8 cellular contexts compared by ENCODE assay signal in genomic region chr15:84980196-84981053, GRCh38. TPM values are rescaled to one million over a fixed set of nuclear protein-coding genes. Genes with fewer than 3 reads are reported as not detected.
DNase-seq lines count a peak whose midpoint lies in the region; ATAC-seq and TF ChIP-seq lines count a peak whose summit lies in the region.

No MANE protein-coding gene starts in this region.

- H3K27me3 Mint-ChIP-seq in WTC11 (ENCODE audit: low read depth), result peaks cover 54% of the 10 kb centered on the region

- POLR2A ChIA-PET in WTC11 (lab: Charles Lee), result interaction anchor here (0.6 to 2.0 kb wide), 6 partner anchors 19 to 410 kb away, joined by 3 to 5 read pairs (median 3); no protein-coding TSS in a partner anchor

- CTCF ChIA-PET in WTC11 (lab: Charles Lee), result interaction anchor here (0.6 to 2.7 kb wide), 16 partner anchors 13 to 410 kb away, joined by 3 to 22 read pairs (median 5); partner anchors contain the start of gene ALPK3

- no peak for TF ChIP-seq CTCF in WTC11 (IDR thresholded peaks at IDR 0.05)
- TF ChIP-seq CTCF in cardiac fibroblast (IDR thresholded peaks at IDR 0.05; ENCODE audit: low read depth, low read length), result no peak

- ATAC-seq in GM18868 (IDR thresholded peaks at IDR 0.05; ENCODE audit: unreplicated experiment) (peak; percentile 55), HG03097 (IDR thresholded peaks at IDR 0.05; ENCODE audit: low FRiP score, unreplicated experiment) (peak; percentile 44), WTC11 (peak; percentile 52)

- H3K9me3 Mint-ChIP-seq in WTC11, result no peaks in the 10 kb centered on the region

- H3K4me1 Mint-ChIP-seq in WTC11, result peaks cover 32% of the 10 kb centered on the region

- H3K4me3 ChIP-seq in cardiac fibroblast (replicated peaks in 1 of 2; ENCODE audit: low read depth in 2 of 2, low read length in 2 of 2), result peak overlapping the region; percentile 88 to 91

- DNase-seq in ACHN (peak; percentile 72), NCI-H2171 (lab: John Stamatoyannopoulos, UW) (peak; percentile 75), WTC11 (ENCODE audit: low spot score) (peak; percentile 89), cardiac fibroblast (ENCODE audit: low read depth in 2 of 2) (peak; percentile 89 to 91), iris pigment epithelial cell (ENCODE audit: low read depth) (peak; percentile 94)
- peak; percentile 65 to 81 for DNase-seq in stimulated activated CD4-positive, alpha-beta T cell treated with anti-CD3 and anti-CD28 coated beads, Interleukin-12 subunit alpha, Interleukin-12 subunit beta, amount 100 ng/mL, for 24 hours (ENCODE audit: low read depth in 2 of 2)

- peak overlapping the region; percentile 94 for H3K27ac Mint-ChIP-seq in WTC11

- in situ Hi-C loops in ACHN (cut with HindIII; ENCODE audit: low pct_ligation_motif_present, low pct_unique_long_range_greater_than_20kb, low sequenced_read_pairs), result no loop called here

- H3K36me3 Mint-ChIP-seq in WTC11, result no peaks in the 10 kb centered on the region

- peak overlapping the region; percentile 89 for H3K4me3 Mint-ChIP-seq in WTC11

TF ChIP-seq in WTC11, 78 proteins besides CTCF, POLR2A, EP300 and RAD21 (continues in another document):
- TF ChIP-seq IRF2 (CRISPR knock-in tag; IDR thresholded peaks at IDR 0.05; ENCODE audit: borderline replicate concordance, low read depth) (no peak), MXD4 (CRISPR knock-in tag; IDR thresholded peaks at IDR 0.05; ENCODE audit: borderline replicate concordance) (no peak), MAX (CRISPR knock-in tag; IDR thresholded peaks at IDR 0.05) (peak; percentile 80), NR1H2 (CRISPR knock-in tag; IDR thresholded peaks at IDR 0.05) (no peak), MYBL2 (CRISPR knock-in tag; IDR thresholded peaks at IDR 0.05) (no peak; the same call in 1 of the 2 replicates), NR3C1 (CRISPR knock-in tag; conservative IDR thresholded peaks at IDR 0.05; ENCODE audit: low read depth) (no peak), RORB (CRISPR knock-in tag; IDR thresholded peaks at IDR 0.05) (no peak), SP1 (CRISPR knock-in tag; conservative IDR thresholded peaks at IDR 0.05) (peak; percentile 54; the same call in 1 of the 2 replicates), ATF2 (CRISPR knock-in tag; IDR thresholded peaks at IDR 0.05; ENCODE audit: borderline replicate concordance, low read depth) (no peak), FOXK1 (CRISPR knock-in tag; IDR thresholded peaks at IDR 0.05) (peak; percentile 54; the same call in 1 of the 2 replicates), PREB (CRISPR knock-in tag; IDR thresholded peaks at IDR 0.05; ENCODE audit: borderline replicate concordance) (no peak), ZNF423 (CRISPR knock-in tag; IDR thresholded peaks at IDR 0.05) (peak; percentile 97), ESRRA (CRISPR knock-in tag; IDR thresholded peaks at IDR 0.05; ENCODE audit: borderline replicate concordance) (no peak; the same call in 1 of the 2 replicates), ZBTB21 (CRISPR knock-in tag; IDR thresholded peaks at IDR 0.05; ENCODE audit: borderline replicate concordance) (peak; percentile 86)
- TF ChIP-seq, protein P1, sequence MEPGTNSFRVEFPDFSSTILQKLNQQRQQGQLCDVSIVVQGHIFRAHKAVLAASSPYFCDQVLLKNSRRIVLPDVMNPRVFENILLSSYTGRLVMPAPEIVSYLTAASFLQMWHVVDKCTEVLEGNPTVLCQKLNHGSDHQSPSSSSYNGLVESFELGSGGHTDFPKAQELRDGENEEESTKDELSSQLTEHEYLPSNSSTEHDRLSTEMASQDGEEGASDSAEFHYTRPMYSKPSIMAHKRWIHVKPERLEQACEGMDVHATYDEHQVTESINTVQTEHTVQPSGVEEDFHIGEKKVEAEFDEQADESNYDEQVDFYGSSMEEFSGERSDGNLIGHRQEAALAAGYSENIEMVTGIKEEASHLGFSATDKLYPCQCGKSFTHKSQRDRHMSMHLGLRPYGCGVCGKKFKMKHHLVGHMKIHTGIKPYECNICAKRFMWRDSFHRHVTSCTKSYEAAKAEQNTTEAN (CRISPR knock-in tag; IDR thresholded peaks at IDR 0.05), result 0 out of 2 replicates have a peak, but pooled peaks have one; percentile 80
- TF ChIP-seq, protein P2, sequence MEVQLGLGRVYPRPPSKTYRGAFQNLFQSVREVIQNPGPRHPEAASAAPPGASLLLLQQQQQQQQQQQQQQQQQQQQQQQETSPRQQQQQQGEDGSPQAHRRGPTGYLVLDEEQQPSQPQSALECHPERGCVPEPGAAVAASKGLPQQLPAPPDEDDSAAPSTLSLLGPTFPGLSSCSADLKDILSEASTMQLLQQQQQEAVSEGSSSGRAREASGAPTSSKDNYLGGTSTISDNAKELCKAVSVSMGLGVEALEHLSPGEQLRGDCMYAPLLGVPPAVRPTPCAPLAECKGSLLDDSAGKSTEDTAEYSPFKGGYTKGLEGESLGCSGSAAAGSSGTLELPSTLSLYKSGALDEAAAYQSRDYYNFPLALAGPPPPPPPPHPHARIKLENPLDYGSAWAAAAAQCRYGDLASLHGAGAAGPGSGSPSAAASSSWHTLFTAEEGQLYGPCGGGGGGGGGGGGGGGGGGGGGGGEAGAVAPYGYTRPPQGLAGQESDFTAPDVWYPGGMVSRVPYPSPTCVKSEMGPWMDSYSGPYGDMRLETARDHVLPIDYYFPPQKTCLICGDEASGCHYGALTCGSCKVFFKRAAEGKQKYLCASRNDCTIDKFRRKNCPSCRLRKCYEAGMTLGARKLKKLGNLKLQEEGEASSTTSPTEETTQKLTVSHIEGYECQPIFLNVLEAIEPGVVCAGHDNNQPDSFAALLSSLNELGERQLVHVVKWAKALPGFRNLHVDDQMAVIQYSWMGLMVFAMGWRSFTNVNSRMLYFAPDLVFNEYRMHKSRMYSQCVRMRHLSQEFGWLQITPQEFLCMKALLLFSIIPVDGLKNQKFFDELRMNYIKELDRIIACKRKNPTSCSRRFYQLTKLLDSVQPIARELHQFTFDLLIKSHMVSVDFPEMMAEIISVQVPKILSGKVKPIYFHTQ (CRISPR knock-in tag; IDR thresholded peaks at IDR 0.05), result no peak
- TF ChIP-seq, protein P3, sequence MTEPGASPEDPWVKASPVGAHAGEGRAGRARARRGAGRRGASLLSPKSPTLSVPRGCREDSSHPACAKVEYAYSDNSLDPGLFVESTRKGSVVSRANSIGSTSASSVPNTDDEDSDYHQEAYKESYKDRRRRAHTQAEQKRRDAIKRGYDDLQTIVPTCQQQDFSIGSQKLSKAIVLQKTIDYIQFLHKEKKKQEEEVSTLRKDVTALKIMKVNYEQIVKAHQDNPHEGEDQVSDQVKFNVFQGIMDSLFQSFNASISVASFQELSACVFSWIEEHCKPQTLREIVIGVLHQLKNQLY (CRISPR knock-in tag; IDR thresholded peaks at IDR 0.05), result no peak
- TF ChIP-seq, protein P4, sequence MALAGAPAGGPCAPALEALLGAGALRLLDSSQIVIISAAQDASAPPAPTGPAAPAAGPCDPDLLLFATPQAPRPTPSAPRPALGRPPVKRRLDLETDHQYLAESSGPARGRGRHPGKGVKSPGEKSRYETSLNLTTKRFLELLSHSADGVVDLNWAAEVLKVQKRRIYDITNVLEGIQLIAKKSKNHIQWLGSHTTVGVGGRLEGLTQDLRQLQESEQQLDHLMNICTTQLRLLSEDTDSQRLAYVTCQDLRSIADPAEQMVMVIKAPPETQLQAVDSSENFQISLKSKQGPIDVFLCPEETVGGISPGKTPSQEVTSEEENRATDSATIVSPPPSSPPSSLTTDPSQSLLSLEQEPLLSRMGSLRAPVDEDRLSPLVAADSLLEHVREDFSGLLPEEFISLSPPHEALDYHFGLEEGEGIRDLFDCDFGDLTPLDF (CRISPR knock-in tag; IDR thresholded peaks at IDR 0.05), result no peak
- TF ChIP-seq, protein P5, sequence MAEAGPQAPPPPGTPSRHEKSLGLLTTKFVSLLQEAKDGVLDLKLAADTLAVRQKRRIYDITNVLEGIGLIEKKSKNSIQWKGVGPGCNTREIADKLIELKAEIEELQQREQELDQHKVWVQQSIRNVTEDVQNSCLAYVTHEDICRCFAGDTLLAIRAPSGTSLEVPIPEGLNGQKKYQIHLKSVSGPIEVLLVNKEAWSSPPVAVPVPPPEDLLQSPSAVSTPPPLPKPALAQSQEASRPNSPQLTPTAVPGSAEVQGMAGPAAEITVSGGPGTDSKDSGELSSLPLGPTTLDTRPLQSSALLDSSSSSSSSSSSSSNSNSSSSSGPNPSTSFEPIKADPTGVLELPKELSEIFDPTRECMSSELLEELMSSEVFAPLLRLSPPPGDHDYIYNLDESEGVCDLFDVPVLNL (CRISPR knock-in tag; IDR thresholded peaks at IDR 0.05; ENCODE audit: borderline replicate concordance, low read depth), result 0 out of 2 replicates have a peak, but pooled peaks have one; percentile 50
- TF ChIP-seq, protein P6, sequence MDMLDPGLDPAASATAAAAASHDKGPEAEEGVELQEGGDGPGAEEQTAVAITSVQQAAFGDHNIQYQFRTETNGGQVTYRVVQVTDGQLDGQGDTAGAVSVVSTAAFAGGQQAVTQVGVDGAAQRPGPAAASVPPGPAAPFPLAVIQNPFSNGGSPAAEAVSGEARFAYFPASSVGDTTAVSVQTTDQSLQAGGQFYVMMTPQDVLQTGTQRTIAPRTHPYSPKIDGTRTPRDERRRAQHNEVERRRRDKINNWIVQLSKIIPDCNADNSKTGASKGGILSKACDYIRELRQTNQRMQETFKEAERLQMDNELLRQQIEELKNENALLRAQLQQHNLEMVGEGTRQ (CRISPR knock-in tag; IDR thresholded peaks at IDR 0.05), result no peak

RNA-seq across cellular contexts. Expression of gene PDE8A, which starts 1.2 kb away (rescaled TPM):
- total RNA-seq in WTC11 (2021), result 10.2 to 13.9 TPM (median 12.7 TPM) in 3 replicates

Comparison
In these comparisons a context has a peak if more than half of its experiments do, and no peak if none do; other contexts are left out.
1. Peak in every context shown above with its lines: DNase-seq, ATAC-seq and H3K4me3 ChIP-seq.